Comparison of ENCODE assay signal across 8 cellular contexts in genomic region chr22:38872172-38872830, GRCh38. TPM values are rescaled to one million over a fixed set of nuclear protein-coding genes. Genes with fewer than 3 reads are reported as not detected.
DNase-seq lines count a peak whose midpoint lies in the region; ATAC-seq, FAIRE-seq and TF ChIP-seq lines count a peak whose summit lies in the region.

Gene CBX6 (minus strand): TSS chr22:38872216. CDS start chr22:38872190, 26 bp downstream.

- intact Hi-C loops in ascending aorta (cut with DNase I), result loop anchor here (1.0 to 10.0 kb wide), 5 partner anchors 9 to 445 kb away; partner anchors contain the start of genes APOBEC3B, CBX7 and RPL3
- intact Hi-C loops in right cardiac atrium (cut with DNase I), result loop anchor here in 3 of 4 donors (2.0 to 10.0 kb wide), 5 partner anchors 52 to 250 kb away; no protein-coding TSS in a partner anchor

- H3K27ac ChIP-seq in ascending aorta, result peak within 1 kb of the TSS; percentile 88 to 96
- H3K27ac ChIP-seq in right cardiac atrium (ENCODE audit: low read length), result peak within 1 kb of the TSS; percentile 95

- H3K9me3 ChIP-seq in ascending aorta, result no peaks in the 10 kb centered on the region
- H3K9me3 ChIP-seq in right cardiac atrium (ENCODE audit: control insufficient read depth, low read length), result no peaks in the 10 kb centered on the region

- H3K27me3 ChIP-seq in ascending aorta, result no peaks in the 10 kb centered on the region
- no peaks in the 10 kb centered on the region for H3K27me3 ChIP-seq in right cardiac atrium (ENCODE audit: control insufficient read depth, insufficient read depth)

- FAIRE-seq in urothelium cell line (lab: Jason Lieb, UNC), result peak; percentile 99

- no peak for TF ChIP-seq CTCF in ascending aorta (IDR thresholded peaks at IDR 0.05)

- WGBS in right cardiac atrium, result under 1% methylated on average over 72 of the region's 73 CpGs

- H3K4me3 ChIP-seq in ascending aorta (peak within 1 kb of the TSS; percentile 70 to 87), right cardiac atrium (ENCODE audit: low read length) (peak within 1 kb of the TSS; percentile 98)

- peaks cover 5 to 12% of the 10 kb centered on the region in 2 donors for H3K36me3 ChIP-seq in ascending aorta

- ATAC-seq in GM18498 (IDR thresholded peaks at IDR 0.05; ENCODE audit: unreplicated experiment), result peak; percentile 71
- peak; percentile 54 for ATAC-seq in HG02981 (IDR thresholded peaks at IDR 0.05; ENCODE audit: unreplicated experiment)
- ATAC-seq in right cardiac atrium, result peak; percentile 84 to 88

- DNase-seq in NCI-H2081 (lab: John Stamatoyannopoulos, UW) (peak; percentile 86 to 87), T-helper 22 cell (ENCODE audit: low read depth) (peak; percentile 88), ascending aorta (ENCODE audit: low spot score in 2 of 2) (peak; percentile 73 to 97), right cardiac atrium (peak; percentile 96 to 99 (median 99)), putamen (ENCODE audit: low spot score) (peak; percentile 95), urothelium cell line (ENCODE audit: low spot score) (peak; percentile 99)

- H3K4me1 ChIP-seq in ascending aorta (peaks cover 8 to 28% of the 10 kb centered on the region in 2 donors), right cardiac atrium (ENCODE audit: control insufficient read depth, insufficient read depth, low read length) (peaks cover 2% of the 10 kb centered on the region)

RNA-seq across cellular contexts. Expression of gene CBX6, which starts in this region (rescaled TPM):
- 159 TPM for total RNA-seq in ascending aorta
- 10 to 100 TPM; 50.9 to 65.9 (median 56.6) TPM for total RNA-seq in right cardiac atrium
- 27.0 TPM for polyA plus RNA-seq in right cardiac atrium

Comparison
In these comparisons a context has a peak if more than half of its experiments do, and no peak if none do; other contexts are left out.
1. Peak in every context shown above with its lines: DNase-seq, ATAC-seq, H3K4me3 ChIP-seq and H3K27ac ChIP-seq.